20 cellular contexts compared by ENCODE assay signal in the genomic region with DNA sequence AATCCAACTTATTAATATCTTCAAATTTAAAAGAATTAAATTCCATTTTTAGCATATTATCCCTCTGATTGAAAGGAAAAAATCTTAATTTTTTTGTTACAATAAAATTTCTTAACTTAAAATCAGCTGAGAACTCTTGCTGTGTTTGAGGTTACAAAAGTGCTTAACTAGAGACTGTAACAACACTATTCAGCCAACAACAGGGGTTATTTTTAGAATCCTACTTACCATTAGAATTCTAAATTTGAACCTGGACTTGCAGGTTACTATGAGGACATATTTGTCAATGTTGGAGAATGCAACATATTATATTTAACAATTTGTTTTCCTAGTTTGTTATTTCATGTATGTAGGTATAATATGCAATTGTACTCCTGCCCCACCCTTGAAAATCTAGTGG.
"Had no signal": no experiment of that assay in that cellular context is flagged by ENCODE, and none has a peak within 500 bp of the region (broad histone marks: within the 10 kb centered on the region; RNA-seq: fewer than 3 reads in every experiment).

No MANE protein-coding gene starts in this region.

- H3K36me3 ChIP-seq: esophagus muscularis mucosa, gastroesophageal sphincter, lower lobe of right lung had no signal

- H3K79me2 ChIP-seq: hepatocyte had no signal

- H2AFZ ChIP-seq: hepatocyte had no signal

- ATAC-seq: foreskin keratinocyte, gastroesophageal sphincter, left colon, left lobe of liver, lower lobe of right lung, mucosa of descending colon had no signal

- H3K4me1 ChIP-seq: lower lobe of right lung had no signal

- H3K27me3 ChIP-seq: dorsolateral prefrontal cortex, esophagus muscularis mucosa, foreskin keratinocyte, gastroesophageal sphincter, hepatocyte had no signal

- H3K4me3 ChIP-seq: coronary artery, dorsolateral prefrontal cortex, esophagus muscularis mucosa, gastroesophageal sphincter, hepatocyte, lower lobe of right lung, mucosa of descending colon had no signal

- DNase-seq: dermis blood vessel endothelial cell; dorsolateral prefrontal cortex; effector CD4-positive, alpha-beta T cell; effector memory CD4-positive, alpha-beta T cell; foreskin keratinocyte; hypothalamus; immature natural killer cell; islet precursor cell; kidney; kidney glomerular epithelial cell; left colon; lower lobe of right lung; mesenchymal stem cell; mucosa of descending colon; naive B cell had no signal

- H3K27ac ChIP-seq: coronary artery, dorsolateral prefrontal cortex, esophagus muscularis mucosa, foreskin keratinocyte, gastroesophageal sphincter, hepatocyte, lower lobe of right lung had no signal

- H3K9me3 ChIP-seq: esophagus muscularis mucosa, gastroesophageal sphincter, lower lobe of right lung, mucosa of descending colon had no signal

- H3K4me2 ChIP-seq: hepatocyte had no signal
